8 cellular contexts compared by ENCODE assay signal in genomic region chr17:78497115-78497540, GRCh38.
DNase-seq lines count a peak whose midpoint lies in the region; ATAC-seq, FAIRE-seq and TF ChIP-seq lines count a peak whose summit lies in the region.

No MANE protein-coding gene starts in this region.

- H4K20me1 ChIP-seq in endothelial cell of umbilical vein (replicated peaks; ENCODE audit: control insufficient read depth, extremely low read depth, insufficient read depth, low read length): no peaks in the 10 kb centered on the region

- no peak overlapping the region for H3K9ac ChIP-seq in endothelial cell of umbilical vein (replicated peaks; ENCODE audit: extremely low read depth, insufficient read depth, low read length)
- no peak overlapping the region for H3K9ac ChIP-seq in mesendoderm (ENCODE audit: low read length)

- no peak overlapping the region for H3K4me2 ChIP-seq in endothelial cell of umbilical vein (ENCODE audit: insufficient read depth, low read length)
- H3K4me2 ChIP-seq in mesendoderm (ENCODE audit: low read length): no peak overlapping the region

- no peak overlapping the region for H4K5ac ChIP-seq in mesendoderm (ENCODE audit: low read length)

- H3K9me3 Mint-ChIP-seq in CD4-positive, alpha-beta T cell: no peaks in the 10 kb centered on the region
- H3K9me3 Mint-ChIP-seq in activated CD8-positive, alpha-beta T cell treated with anti-CD3 and anti-CD28 coated beads for 36 hours: no peaks in the 10 kb centered on the region
- no peaks in the 10 kb centered on the region for H3K9me3 Mint-ChIP-seq in stimulated activated memory B cell treated with anti-CD40 and anti-IgM and Interleukin-4, amounts not matched to agents 10 μg/mL and 1 μg/mL and 100 μg/mL, for 72 hours

- no peak overlapping the region for H4K8ac ChIP-seq in mesendoderm (ENCODE audit: low read depth, low read length)

- no peak overlapping the region for H3K56ac ChIP-seq in mesendoderm (ENCODE audit: low read length)

- no peaks in the 10 kb centered on the region for H3K79me1 ChIP-seq in mesendoderm (ENCODE audit: low read length)

- H3K18ac ChIP-seq in mesendoderm (ENCODE audit: low read length): no peak overlapping the region

- peak; percentile 10 to 59 (median 42) for DNase-seq in CD4-positive, alpha-beta T cell
- DNase-seq in HS-27A (ENCODE audit: low read depth) (peak; percentile 9), NCI-H774 (lab: John Stamatoyannopoulos, UW) (peak; percentile 80), endothelial cell of umbilical vein (ENCODE audit: low read depth, low spot score) (peak; percentile 76), mesendoderm (peak; percentile 85)
- DNase-seq in activated CD8-positive, alpha-beta T cell treated with anti-CD3 and anti-CD28 coated beads for 36 hours: peak; percentile 64

- H3K4me3 Mint-ChIP-seq in CD4-positive, alpha-beta T cell: no peak overlapping the region
- H3K4me3 Mint-ChIP-seq in activated CD8-positive, alpha-beta T cell treated with anti-CD3 and anti-CD28 coated beads for 36 hours: no peak overlapping the region
- no peak overlapping the region for H3K4me3 Mint-ChIP-seq in stimulated activated memory B cell treated with anti-CD40 and anti-IgM and Interleukin-4, amounts not matched to agents 10 μg/mL and 1 μg/mL and 100 μg/mL, for 72 hours

- H3K27ac ChIP-seq in CD4-positive, alpha-beta T cell (ENCODE audit: low read depth, low read length): no peak overlapping the region
- H3K27ac ChIP-seq in endothelial cell of umbilical vein (ENCODE audit: insufficient read depth, low read depth, low read length) (no peak overlapping the region), mesendoderm (ENCODE audit: low read depth, low read length) (no peak overlapping the region)

- H3K27me3 Mint-ChIP-seq in CD4-positive, alpha-beta T cell: no peaks in the 10 kb centered on the region
- no peaks in the 10 kb centered on the region for H3K27me3 Mint-ChIP-seq in activated CD8-positive, alpha-beta T cell treated with anti-CD3 and anti-CD28 coated beads for 36 hours
- H3K27me3 Mint-ChIP-seq in stimulated activated memory B cell treated with anti-CD40 and anti-IgM and Interleukin-4, amounts not matched to agents 10 μg/mL and 1 μg/mL and 100 μg/mL, for 72 hours: peaks cover 42% of the 10 kb centered on the region

- dilution Hi-C loops in endothelial cell of umbilical vein (cut with MboI; ENCODE audit: extremely low pct_ligation_motif_present, low sequenced_read_pairs): loop anchor here (25.0 kb wide), 1 partner anchor 140 kb away; no protein-coding TSS in a partner anchor

- no peaks in the 10 kb centered on the region for H3K9me1 ChIP-seq in endothelial cell of umbilical vein (replicated peaks; ENCODE audit: control insufficient read depth, extremely low read depth, insufficient read depth, low read length)

- H3K9me3 ChIP-seq in CD4-positive, alpha-beta T cell (ENCODE audit: control insufficient read depth, low read length): no peaks in the 10 kb centered on the region
- no peaks in the 10 kb centered on the region for H3K9me3 ChIP-seq in endothelial cell of umbilical vein (replicated peaks; ENCODE audit: control insufficient read depth, insufficient read depth, low read length)

- H2AK5ac ChIP-seq in mesendoderm (ENCODE audit: low read length): no peak overlapping the region

- H2BK5ac ChIP-seq in mesendoderm (ENCODE audit: low read length): no peak overlapping the region

- no peaks in the 10 kb centered on the region for H3K27me3 ChIP-seq in CD4-positive, alpha-beta T cell (ENCODE audit: control insufficient read depth, insufficient read depth, low read length)
- H3K27me3 ChIP-seq in endothelial cell of umbilical vein (ENCODE audit: control insufficient read depth in 2 of 2, insufficient read depth in 2 of 2, low read length in 2 of 2) (no peaks in the 10 kb centered on the region), mesendoderm (ENCODE audit: insufficient read depth, low read length, poor library complexity) (no peaks in the 10 kb centered on the region)

- TF ChIP-seq CTCF in CD4-positive, alpha-beta T cell (IDR thresholded peaks at IDR 0.05): peak; percentile 63
- peak; percentile 77 for TF ChIP-seq CTCF in activated CD8-positive, alpha-beta T cell treated with anti-CD3 and anti-CD28 coated beads for 36 hours (IDR thresholded peaks at IDR 0.05)
- TF ChIP-seq CTCF in endothelial cell of umbilical vein (IDR thresholded peaks at IDR 0.05; ENCODE audit: extremely low read depth in 1 of 2, insufficient read depth in 1 of 2, low read depth in 1 of 2, low read length in 2 of 2): peak; percentile 63 to 91

- no peaks in the 10 kb centered on the region for H3K36me3 Mint-ChIP-seq in CD4-positive, alpha-beta T cell (ENCODE audit: low read depth)
- no peaks in the 10 kb centered on the region for H3K36me3 Mint-ChIP-seq in activated CD8-positive, alpha-beta T cell treated with anti-CD3 and anti-CD28 coated beads for 36 hours (ENCODE audit: low read depth)
- no peaks in the 10 kb centered on the region for H3K36me3 Mint-ChIP-seq in stimulated activated memory B cell treated with anti-CD40 and anti-IgM and Interleukin-4, amounts not matched to agents 10 μg/mL and 1 μg/mL and 100 μg/mL, for 72 hours

- no peak for TF ChIP-seq POLR2A in endothelial cell of umbilical vein (IDR thresholded peaks at IDR 0.05; ENCODE audit: low read depth, low read length)

- H3K4me1 ChIP-seq in endothelial cell of umbilical vein (ENCODE audit: control insufficient read depth, extremely low read depth, insufficient read depth, low read length): no peaks in the 10 kb centered on the region
- no peaks in the 10 kb centered on the region for H3K4me1 ChIP-seq in mesendoderm (ENCODE audit: control insufficient read depth, low read depth, low read length)

- peak; percentile 96 for FAIRE-seq in endothelial cell of umbilical vein (lab: Jason Lieb, UNC)

- H3K23ac ChIP-seq in mesendoderm (ENCODE audit: low read length): no peak overlapping the region

- H2BK120ac ChIP-seq in mesendoderm (ENCODE audit: low read depth, low read length): no peak overlapping the region

- H2AFZ ChIP-seq in endothelial cell of umbilical vein (ENCODE audit: low read depth, low read length): no peak overlapping the region

- H3K79me2 ChIP-seq in endothelial cell of umbilical vein (ENCODE audit: control insufficient read depth, insufficient read depth, low read length): no peaks in the 10 kb centered on the region
- H3K79me2 ChIP-seq in mesendoderm (ENCODE audit: control insufficient read depth, insufficient read depth, low read length): no peaks in the 10 kb centered on the region

- intact Hi-C loops in CD4-positive, alpha-beta T cell (cut with DNase I, micrococcal nuclease): loop anchor here (1.0 to 10.0 kb wide), 6 partner anchors 60 to 474 kb away; no protein-coding TSS in a partner anchor
- intact Hi-C loops in activated CD8-positive, alpha-beta T cell treated with anti-CD3 and anti-CD28 coated beads for 36 hours (cut with micrococcal nuclease): no loop called here
- intact Hi-C loops in endothelial cell of umbilical vein (cut with micrococcal nuclease): loop anchor here (1.0 to 5.0 kb wide), 7 partner anchors 95 to 474 kb away; no protein-coding TSS in a partner anchor

- no peak overlapping the region for H3K4me3 ChIP-seq in endothelial cell of umbilical vein (replicated peaks in 1 of 3; ENCODE audit: insufficient read depth in 1 of 3, low read depth in 1 of 3, low read length in 3 of 3)
- H3K4me3 ChIP-seq in mesendoderm (ENCODE audit: low read length): no peak overlapping the region

- no peak overlapping the region for H3K4ac ChIP-seq in mesendoderm (ENCODE audit: low read depth, low read length)

- no TSS peak for BruUV-seq in endothelial cell of umbilical vein (replicated peaks; lab: Mats Ljungman, UMichigan)

- H3K36me3 ChIP-seq in endothelial cell of umbilical vein (ENCODE audit: control insufficient read depth in 2 of 2, extremely low read depth in 1 of 2, insufficient read depth in 2 of 2, low read length in 2 of 2): no peaks in the 10 kb centered on the region
- no peaks in the 10 kb centered on the region for H3K36me3 ChIP-seq in mesendoderm (ENCODE audit: control insufficient read depth, insufficient read depth, low read length)

- H3K27ac Mint-ChIP-seq in CD4-positive, alpha-beta T cell: no peak overlapping the region
- no peak overlapping the region for H3K27ac Mint-ChIP-seq in activated CD8-positive, alpha-beta T cell treated with anti-CD3 and anti-CD28 coated beads for 36 hours
- H3K27ac Mint-ChIP-seq in stimulated activated memory B cell treated with anti-CD40 and anti-IgM and Interleukin-4, amounts not matched to agents 10 μg/mL and 1 μg/mL and 100 μg/mL, for 72 hours: no peak overlapping the region

- CTCF ChIA-PET in CD4-positive, alpha-beta T cell (lab: Charles Lee): interaction anchor here (0.5 to 1.1 kb wide), 4 partner anchors 63 to 545 kb away, joined by 3 to 14 read pairs (median 4); no protein-coding TSS in a partner anchor
- CTCF ChIA-PET in activated CD8-positive, alpha-beta T cell treated with anti-CD3 and anti-CD28 coated beads for 36 hours (lab: Charles Lee): interaction anchor here (0.7 to 1.6 kb wide), 11 partner anchors 13 to 475 kb away, joined by 3 to 5 read pairs (median 3); no protein-coding TSS in a partner anchor
- CTCF ChIA-PET in endothelial cell of umbilical vein (lab: Charles Lee): interaction anchor here (0.5 to 1.8 kb wide), 42 partner anchors 10 to 474 kb away, joined by 3 to 94 read pairs (median 4); no protein-coding TSS in a partner anchor

- no peak overlapping the region for H2BK15ac ChIP-seq in mesendoderm (replicated peaks; ENCODE audit: low read depth)

- H3K4me1 Mint-ChIP-seq in CD4-positive, alpha-beta T cell (ENCODE audit: low read depth): no peaks in the 10 kb centered on the region
- no peaks in the 10 kb centered on the region for H3K4me1 Mint-ChIP-seq in activated CD8-positive, alpha-beta T cell treated with anti-CD3 and anti-CD28 coated beads for 36 hours (ENCODE audit: low read depth)
- H3K4me1 Mint-ChIP-seq in stimulated activated memory B cell treated with anti-CD40 and anti-IgM and Interleukin-4, amounts not matched to agents 10 μg/mL and 1 μg/mL and 100 μg/mL, for 72 hours: peaks cover 6% of the 10 kb centered on the region

- peak; percentile 76 for ATAC-seq in CD4-positive, alpha-beta T cell (ENCODE audit: poor library complexity)
- ATAC-seq in activated CD8-positive, alpha-beta T cell treated with anti-CD3 and anti-CD28 coated beads for 36 hours: peak; percentile 82
- peak; percentile 46 for ATAC-seq in stimulated activated memory B cell treated with anti-CD40 and anti-IgM and Interleukin-4, amounts not matched to agents 10 μg/mL and 1 μg/mL and 100 μg/mL, for 72 hours
- no peak for ATAC-seq in HG03520 (IDR thresholded peaks at IDR 0.05; ENCODE audit: unreplicated experiment)

- WGBS in mesendoderm (ENCODE audit: extremely low coverage, insufficient coverage, low lambda C conversion rate): no CpG with 5 or more reads among the region's 10 CpGs

- POLR2A ChIA-PET in CD4-positive, alpha-beta T cell (lab: Charles Lee): interaction anchor here (1.1 kb wide), 1 partner anchor 474 kb away, joined by 3 read pairs; no protein-coding TSS in a partner anchor
- POLR2A ChIA-PET in activated CD8-positive, alpha-beta T cell treated with anti-CD3 and anti-CD28 coated beads for 36 hours (lab: Charles Lee): interaction anchor here (0.7 kb wide), 1 partner anchor 26 kb away, joined by 3 read pairs; no protein-coding TSS in a partner anchor
- POLR2A ChIA-PET in endothelial cell of umbilical vein (lab: Charles Lee): no interaction called here

Comparison
In these comparisons a context has a peak if more than half of its experiments do, and no peak if none do; other contexts are left out.
1. DNase-seq: peak in every context shown above with its lines; median percentile 85 in mesendoderm; 80 in NCI-H774; 76 in endothelial cell of umbilical vein; 64 in activated CD8-positive, alpha-beta T cell treated with anti-CD3 and anti-CD28 coated beads for 36 hours; 42 in CD4-positive, alpha-beta T cell; 9 in HS-27A.